In the genomic region with DNA sequence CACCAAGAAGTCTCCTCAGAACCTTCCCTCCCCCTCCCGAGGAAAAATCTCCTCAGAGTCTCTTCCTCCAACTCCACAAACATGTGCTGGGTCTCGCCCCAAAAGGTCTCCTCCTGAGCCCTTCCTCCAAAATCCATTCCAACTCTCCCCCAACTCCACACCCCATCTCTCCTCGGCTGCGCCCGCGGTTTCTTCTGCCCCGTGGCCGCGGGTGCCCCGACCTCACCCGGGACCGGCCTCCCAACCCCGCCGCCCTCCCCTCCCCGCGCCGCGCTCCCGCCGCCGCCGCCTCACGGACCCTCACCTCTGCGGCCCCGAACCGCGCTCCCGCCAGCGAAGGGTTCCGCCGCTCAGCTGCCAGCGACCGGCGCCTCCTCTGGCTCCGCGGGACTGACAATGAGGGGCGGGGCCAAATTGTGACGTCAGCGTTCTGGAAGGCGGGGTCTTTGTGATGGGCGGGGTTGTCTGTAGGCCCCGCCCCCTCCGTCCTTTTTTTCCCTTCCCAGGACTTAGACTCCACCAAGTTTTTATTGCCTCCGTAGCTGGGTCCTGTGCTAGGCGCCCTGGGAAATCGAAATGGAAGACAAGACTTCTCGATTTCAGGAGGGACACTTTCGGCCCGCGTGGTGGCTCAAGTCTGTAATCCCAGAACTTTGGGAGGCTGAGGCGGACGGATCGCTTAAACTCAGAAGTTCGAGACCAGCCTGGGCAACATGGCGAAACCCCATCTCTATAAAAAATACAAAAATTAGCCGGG, we compare ENCODE assay signal across 8 cellular contexts. TPM values are rescaled to one million over a fixed set of nuclear protein-coding genes. Genes with fewer than 3 reads are reported as not detected.
DNase-seq lines count a peak whose midpoint lies in the region; ATAC-seq, FAIRE-seq and TF ChIP-seq lines count a peak whose summit lies in the region.

A gene (minus strand): TSS at position 395 of the 757 bp plus-strand sequence.

- H3K4me1 Mint-ChIP-seq in T-cell = peaks cover 37 to 47% (median 38%) of the 10 kb centered on the region in 3 donors
- peaks cover 33% of the 10 kb centered on the region for H3K4me1 Mint-ChIP-seq in activated naive CD8-positive, alpha-beta T cell treated with anti-CD3 and anti-CD28 coated beads, Interleukin-2, amount 50 U/mL, for 24 hours

- intact Hi-C loops in head of caudate nucleus (cut with DNase I) = no loop called here
- intact Hi-C loops in pancreas (cut with DNase I) = no loop called here

- CTCF ChIA-PET in T-cell (lab: Charles Lee) = interaction anchor here in 1 of 2 donors (0.6 to 1.6 kb wide), 4 partner anchors 9 to 65 kb away, joined by 3 to 4 read pairs (median 4); no protein-coding TSS in a partner anchor

- H3K36me3 Mint-ChIP-seq in T-cell = peaks cover 2% of the 10 kb centered on the region
- no peaks in the 10 kb centered on the region for H3K36me3 Mint-ChIP-seq in activated naive CD8-positive, alpha-beta T cell treated with anti-CD3 and anti-CD28 coated beads, Interleukin-2, amount 50 U/mL, for 24 hours (ENCODE audit: low read depth)

- H3K27ac Mint-ChIP-seq in T-cell = peak within 1 kb of the TSS; percentile 86 to 89
- peak within 1 kb of the TSS; percentile 88 for H3K27ac Mint-ChIP-seq in activated naive CD8-positive, alpha-beta T cell treated with anti-CD3 and anti-CD28 coated beads, Interleukin-2, amount 50 U/mL, for 24 hours

- H3K27ac ChIP-seq in pancreas = peak within 1 kb of the TSS; percentile 70 to 83 (median 78)
- H3K27ac ChIP-seq in thymus (ENCODE audit: low read depth) = peak within 1 kb of the TSS; percentile 92

- peak; percentile 85 for TF ChIP-seq POLR2A in NB4 (IDR thresholded peaks at IDR 0.05; ENCODE audit: extremely low read depth, insufficient read length)

- no peaks in the 10 kb centered on the region for H3K27me3 Mint-ChIP-seq in T-cell
- H3K27me3 Mint-ChIP-seq in activated naive CD8-positive, alpha-beta T cell treated with anti-CD3 and anti-CD28 coated beads, Interleukin-2, amount 50 U/mL, for 24 hours = no peaks in the 10 kb centered on the region

- H3K4me3 ChIP-seq in NB4 (ENCODE audit: low read depth, low read length) = peak within 1 kb of the TSS; percentile 84
- peak within 1 kb of the TSS; percentile 71 to 86 (median 75) for H3K4me3 ChIP-seq in pancreas
- H3K4me3 ChIP-seq in thymus (ENCODE audit: low read length) = peak within 1 kb of the TSS; percentile 93

- H3K4me1 ChIP-seq in pancreas (peaks cover 0 to 8% (median 0%) of the 10 kb centered on the region in 3 donors), thymus (ENCODE audit: control insufficient read depth, insufficient read depth, low read length) (peaks cover 4% of the 10 kb centered on the region)

- FAIRE-seq in pancreas (lab: Jason Lieb, UNC) = no peak

- ATAC-seq in GM21786 (IDR thresholded peaks at IDR 0.05; ENCODE audit: unreplicated experiment) (peak; percentile 70), T-cell (replicated peaks in 1 of 4) (peak; percentile 84 to 89 (median 86)), pancreas (peak; percentile 91 to 98 (median 96))
- ATAC-seq in activated naive CD8-positive, alpha-beta T cell treated with anti-CD3 and anti-CD28 coated beads, Interleukin-2, amount 50 U/mL, for 24 hours = peak; percentile 74

- TF ChIP-seq CTCF in NB4 (IDR thresholded peaks at IDR 0.05; ENCODE audit: low read depth, low read length) (no peak), pancreas (IDR thresholded peaks at IDR 0.05) (no peak)

- H3K36me3 ChIP-seq in pancreas (no peaks in the 10 kb centered on the region), thymus (ENCODE audit: control insufficient read depth, insufficient read depth) (no peaks in the 10 kb centered on the region)

- POLR2A ChIA-PET in T-cell (lab: Charles Lee) = interaction anchor here in 1 of 2 donors (0.6 to 1.5 kb wide), 2 partner anchors 58 to 68 kb away, joined by 3 to 5 read pairs; no protein-coding TSS in a partner anchor

- H3K9me3 ChIP-seq in pancreas (no peaks in the 10 kb centered on the region), thymus (ENCODE audit: control insufficient read depth) (no peaks in the 10 kb centered on the region)

- 10% methylated on average over 55 to 56 of the region's 56 CpGs for WGBS in pancreas, 2 donors
- 8% methylated on average over 56 of the region's 56 CpGs for WGBS in thymus

- H3K27me3 ChIP-seq in pancreas (no peaks in the 10 kb centered on the region), thymus (ENCODE audit: control insufficient read depth, insufficient read depth) (no peaks in the 10 kb centered on the region)

- DNase-seq in D341Med (ENCODE audit: low spot score) (peak; percentile 90), NB4 (ENCODE audit: low read depth) (peak; percentile 86), T-cell (peak; percentile 48 to 87 (median 80)), head of caudate nucleus (peak; percentile 87 to 98 (median 95)), pancreas (peak; percentile 70 to 99 (median 90))
- DNase-seq in activated naive CD8-positive, alpha-beta T cell treated with anti-CD3 and anti-CD28 coated beads, Interleukin-2, amount 50 U/mL, for 24 hours = peak; percentile 88

- H3K4me3 Mint-ChIP-seq in T-cell = peak within 1 kb of the TSS; percentile 93 to 96 (median 94)
- H3K4me3 Mint-ChIP-seq in activated naive CD8-positive, alpha-beta T cell treated with anti-CD3 and anti-CD28 coated beads, Interleukin-2, amount 50 U/mL, for 24 hours = peak within 1 kb of the TSS; percentile 94

- H3K9me3 Mint-ChIP-seq in T-cell = no peaks in the 10 kb centered on the region
- no peaks in the 10 kb centered on the region for H3K9me3 Mint-ChIP-seq in activated naive CD8-positive, alpha-beta T cell treated with anti-CD3 and anti-CD28 coated beads, Interleukin-2, amount 50 U/mL, for 24 hours

RNA-seq across cellular contexts. Expression of the gene that starts here (rescaled TPM):
- total RNA-seq in T-cell (10 to 100 TPM; 18.8 to 24.8 (median 19.7) TPM), pancreas (10 to 100 TPM in 2 of 6 donors, 1 to 10 TPM in 4; 5.2 to 15.2 (median 7.0) TPM)
- polyA plus RNA-seq in pancreas (1 to 10 TPM; 1.7 to 2.7 TPM), thymus (5.5 TPM)

Comparison
In these comparisons a context has a peak if more than half of its experiments do, and no peak if none do; other contexts are left out.
1. Peak in every context shown above with its lines: DNase-seq, ATAC-seq, H3K4me3 ChIP-seq and H3K27ac ChIP-seq.